10 cellular contexts compared by ENCODE assay signal in genomic region chr3:180267202-180267843, GRCh38.
DNase-seq lines count a peak whose midpoint lies in the region; ATAC-seq, FAIRE-seq and TF ChIP-seq lines count a peak whose summit lies in the region.
"Had no signal": no experiment of that assay in that cellular context is flagged by ENCODE, and none has a peak within 500 bp of the region (broad histone marks: within the 10 kb centered on the region; RNA-seq: fewer than 3 reads in every experiment).

No MANE protein-coding gene starts in this region.

- no peak overlapping the region for H3K9ac ChIP-seq in IMR-90 (ENCODE audit: low read depth, low read length)

- H3K18ac ChIP-seq in IMR-90 (ENCODE audit: low read depth, low read length): peak overlapping the region; percentile 52; the same call in 1 of the 2 replicates

- no peak overlapping the region for H3K14ac ChIP-seq in IMR-90 (replicated peaks; ENCODE audit: low read depth, low read length)

- no peak overlapping the region for H2AFZ ChIP-seq in IMR-90 (replicated peaks; ENCODE audit: low read length, poor library complexity)

- H3K27ac ChIP-seq in IMR-90 (ENCODE audit: insufficient read depth, low read length): no peak overlapping the region
- peak overlapping the region in 1 of 2 donors; percentile 20 for H3K27ac ChIP-seq in small intestine (ENCODE audit: low read depth in 1 of 2, low read length in 1 of 2)
- H3K27ac ChIP-seq: A549 had no signal

- TF ChIP-seq POLR2A in IMR-90 (IDR thresholded peaks at IDR 0.05; ENCODE audit: low read depth, low read length): no peak

- no peak overlapping the region for H2BK15ac ChIP-seq in IMR-90 (ENCODE audit: low read depth, low read length)

- no peak overlapping the region for H2AK9ac ChIP-seq in IMR-90 (replicated peaks; ENCODE audit: low read depth, low read length, poor library complexity)

- no peak for TF ChIP-seq CTCF in IMR-90 (conservative IDR thresholded peaks at IDR 0.05; ENCODE audit: low read depth, low read length)

- no peak overlapping the region; the same call in 1 of the 2 replicates for H4K5ac ChIP-seq in IMR-90 (ENCODE audit: low read depth, low read length)

- no peaks in the 10 kb centered on the region for H3K9me1 ChIP-seq in IMR-90 (ENCODE audit: insufficient read depth, low read length)

- in situ Hi-C loops in IMR-90 (cut with MboI; ENCODE audit: low sequenced_read_pairs): no loop called here

- no peak for FAIRE-seq in small intestine (lab: Jason Lieb, UNC)
- FAIRE-seq: A549 had no signal

- WGBS in IMR-90 (ENCODE audit: extremely low coverage in 2 of 2, insufficient read length in 1 of 2), 2 experiments: no CpG with 5 or more reads among the region's 3 CpGs
- WGBS in small intestine, 3 donors: 37 to 54% (median 44%) methylated on average over 3 of the region's 3 CpGs

- dilution Hi-C loops in IMR-90 (cut with HindIII; ENCODE audit: low sequenced_read_pairs, unreplicated experiment): no loop called here

- no peak overlapping the region for H2BK120ac ChIP-seq in IMR-90 (ENCODE audit: low read depth, low read length)

- no peak overlapping the region for H4K91ac ChIP-seq in IMR-90 (ENCODE audit: insufficient read depth, low read depth, low read length)

- H3K9me3 ChIP-seq in IMR-90 (ENCODE audit: control insufficient read depth, insufficient read depth, low read length) (no peaks in the 10 kb centered on the region), small intestine (ENCODE audit: control insufficient read depth, low read depth) (no peaks in the 10 kb centered on the region)
- H3K9me3 ChIP-seq: A549 had no signal

- no peak overlapping the region for H3K23ac ChIP-seq in IMR-90 (ENCODE audit: low read depth, low read length)

- no peak overlapping the region for H3K4me3 ChIP-seq in IMR-90 (ENCODE audit: insufficient read depth, low read depth, low read length)
- H3K4me3 ChIP-seq in small intestine (ENCODE audit: low read depth in 1 of 2, low read length in 2 of 2): no peak overlapping the region
- H3K4me3 ChIP-seq: A549, mucosa of descending colon had no signal

- no peaks in the 10 kb centered on the region for H3K36me3 ChIP-seq in IMR-90 (ENCODE audit: control insufficient read depth, insufficient read depth, low read length)
- no peaks in the 10 kb centered on the region for H3K36me3 ChIP-seq in small intestine (ENCODE audit: control insufficient read depth in 2 of 2, insufficient read depth in 2 of 2, low read length in 2 of 2)

- H4K8ac ChIP-seq in IMR-90 (ENCODE audit: low read depth in 2 of 2, low read length in 2 of 2): no peak overlapping the region

- no peak overlapping the region for H3K56ac ChIP-seq in IMR-90 (ENCODE audit: extremely low read depth, insufficient read depth, low read length)

- no peak overlapping the region for H2AK5ac ChIP-seq in IMR-90 (ENCODE audit: low read depth, low read length)

- no peak overlapping the region for H2BK20ac ChIP-seq in IMR-90 (ENCODE audit: low read depth, low read length)

- no peak overlapping the region for H3K4ac ChIP-seq in IMR-90 (ENCODE audit: low read depth, low read length)

- BruUV-seq in IMR-90 (replicated peaks; lab: Mats Ljungman, UMichigan): no TSS peak

- no peak for TF ChIP-seq RAD21 in IMR-90 (IDR thresholded peaks at IDR 0.05; ENCODE audit: low read length)

- H3K4me1 ChIP-seq in IMR-90 (ENCODE audit: control insufficient read depth, insufficient read depth, low read length) (no peaks in the 10 kb centered on the region), small intestine (ENCODE audit: control insufficient read depth in 2 of 2, insufficient read depth in 1 of 2, low read depth in 1 of 2, low read length in 1 of 2) (no peaks in the 10 kb centered on the region)
- H3K4me1 ChIP-seq: A549 had no signal

- POLR2A ChIA-PET in IMR-90 (lab: Charles Lee; ENCODE audit: unreplicated experiment): no interaction called here

- peak; percentile 100 for ATAC-seq in HG02571 (IDR thresholded peaks at IDR 0.05; ENCODE audit: unreplicated experiment)
- 0 out of 2 replicates have a peak, but pooled peaks have one; percentile 35 for ATAC-seq in IMR-90 (ENCODE audit: low read depth)
- ATAC-seq: A549, mucosa of descending colon had no signal

- H3K27me3 ChIP-seq in IMR-90 (ENCODE audit: control insufficient read depth, insufficient read depth, low read length) (no peaks in the 10 kb centered on the region), small intestine (ENCODE audit: control insufficient read depth in 2 of 2, insufficient read depth in 2 of 2, low read length in 2 of 2) (no peaks in the 10 kb centered on the region)

- no peaks in the 10 kb centered on the region for H3K79me1 ChIP-seq in IMR-90 (ENCODE audit: low read depth in 1 of 2, low read length in 2 of 2)

- H4K20me1 ChIP-seq in IMR-90 (ENCODE audit: insufficient read depth, low read length): no peaks in the 10 kb centered on the region

- H2BK5ac ChIP-seq in IMR-90 (ENCODE audit: low read depth, low read length, poor library complexity, severe bottlenecking): no peak overlapping the region

- DNase-seq in SIG-M5 treated with dmso at 0.1 percent for 504 hours (lab: John Stamatoyannopoulos, UW; ENCODE audit: unreplicated experiment) (peak; percentile 51), SIG-M5 (lab: John Stamatoyannopoulos, UW) (no peak), IMR-90 (no peak), small intestine (peak; percentile 0), middle frontal gyrus (ENCODE audit: extremely low spot score, low spot score) (no peak), D341Med (ENCODE audit: low spot score) (no peak), SKM-1 (lab: John Stamatoyannopoulos, UW; ENCODE audit: unreplicated experiment) (no peak)
- DNase-seq: mucosa of descending colon had no signal

- intact Hi-C loops in IMR-90 (cut with micrococcal nuclease): no loop called here

- CTCF ChIA-PET in IMR-90 (lab: Yijun Ruan, JAX): interaction anchor here (0.6 kb wide), 1 partner anchor 612 kb away, joined by 3 read pairs; no protein-coding TSS in a partner anchor

- peak overlapping the region; percentile 72; the same call in 1 of the 2 replicates for H3K4me2 ChIP-seq in IMR-90 (ENCODE audit: low read depth, low read length)
- H3K4me2 ChIP-seq: A549 had no signal

TF ChIP-seq in IMR-90, 13 proteins besides CTCF, POLR2A, EP300 and RAD21:
- TF ChIP-seq ELK1 (IDR thresholded peaks at IDR 0.05; ENCODE audit: borderline replicate concordance, low read depth, low read length) (no peak), FOS (IDR thresholded peaks at IDR 0.05; ENCODE audit: low read depth, low read length) (no peak), RCOR1 (IDR thresholded peaks at IDR 0.05; ENCODE audit: insufficient replicate concordance, low read length) (no peak), CEBPB (IDR thresholded peaks at IDR 0.05; ENCODE audit: low read depth, low read length) (no peak), CHD1 (IDR thresholded peaks at IDR 0.05; ENCODE audit: low read depth, low read length) (no peak), SMC3 (IDR thresholded peaks at IDR 0.05; ENCODE audit: low read depth, low read length) (no peak), RFX5 (IDR thresholded peaks at IDR 0.05; ENCODE audit: low read depth, low read length) (no peak), USF2 (IDR thresholded peaks at IDR 0.05; ENCODE audit: low read depth, low read length) (no peak), MXI1 (IDR thresholded peaks at IDR 0.05; ENCODE audit: borderline replicate concordance, low read depth, low read length) (no peak)

Comparison
In these comparisons a context has a peak if more than half of its experiments do, and no peak if none do; other contexts are left out.
1. DNase-seq: peak in SIG-M5 treated with dmso at 0.1 percent for 504 hours (single experiment) and small intestine (single experiment); none in SIG-M5 (single experiment), IMR-90 (single experiment), middle frontal gyrus (single experiment), D341Med (single experiment) and SKM-1 (single experiment).